19 cellular contexts compared by ENCODE assay signal in genomic region chr3:189056612-189057352, GRCh38.
"Had no signal": no experiment of that assay in that cellular context is flagged by ENCODE, and none has a peak within 500 bp of the region (broad histone marks: within the 10 kb centered on the region; RNA-seq: fewer than 3 reads in every experiment).

No MANE protein-coding gene starts in this region.

- H3K36me3 ChIP-seq: esophagus squamous epithelium, left lung, neural progenitor cell, pancreas, thoracic aorta, transverse colon had no signal

- H3K27me3 ChIP-seq: esophagus squamous epithelium, left lung, neural progenitor cell, pancreas, transverse colon had no signal

- H3K4me1 ChIP-seq: esophagus squamous epithelium, left lung, neural progenitor cell, pancreas, transverse colon had no signal

- ATAC-seq: effector memory CD8-positive, alpha-beta T cell; left lung; natural killer cell treated with Interleukin-12 subunit alpha and Interleukin-12 subunit beta and Interleukin-15 and Interleukin-18, amount 100 ng/mL, for 72 hours; pancreas; right cardiac atrium; stimulated activated memory B cell treated with anti-CD40 and anti-IgM and Interleukin-4, amounts not matched to agents 10 μg/mL and 1 μg/mL and 100 μg/mL, for 72 hours had no signal

- H3K4me3 ChIP-seq: esophagus squamous epithelium, left lung, lung, neural progenitor cell, pancreas, thoracic aorta, transverse colon had no signal

- H3K27ac ChIP-seq: esophagus squamous epithelium, left lung, neural progenitor cell, pancreas, thoracic aorta, transverse colon had no signal

- DNase-seq: cerebellar nuclear complex; effector memory CD8-positive, alpha-beta T cell; esophagus squamous epithelium; foreskin melanocyte; islet precursor cell; left lung; mesenchymal stem cell; midbrain; nucleus accumbens; pancreas; stimulated activated CD4-positive, alpha-beta T cell treated with anti-CD3 and anti-CD28 coated beads, Interleukin-4, amount 100 ng/mL, for 24 hours; substantia nigra; transverse colon had no signal

- H3K9me3 ChIP-seq: esophagus squamous epithelium, pancreas, transverse colon had no signal
